Comparison of ENCODE assay signal across 29 cellular contexts in the genomic region with DNA sequence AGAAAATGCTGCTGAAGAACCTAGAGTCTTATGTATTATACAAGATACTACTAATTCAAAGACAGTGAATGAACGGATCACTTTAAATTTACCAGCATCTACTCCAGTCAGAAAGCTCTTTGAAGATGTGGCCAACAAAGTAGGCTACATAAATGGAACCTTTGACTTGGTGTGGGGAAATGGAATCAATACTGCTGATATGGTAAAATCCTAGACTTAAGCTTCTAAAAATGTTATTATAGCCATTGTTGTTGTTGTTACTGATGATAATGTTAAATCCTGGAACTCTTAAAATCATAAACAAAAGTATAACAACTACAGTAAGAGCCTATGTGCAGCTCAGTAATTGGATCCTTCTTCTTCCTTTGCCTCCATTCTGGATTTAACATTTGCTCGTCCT.
"Had no signal": no experiment of that assay in that cellular context is flagged by ENCODE, and none has a peak within 500 bp of the region (broad histone marks: within the 10 kb centered on the region; RNA-seq: fewer than 3 reads in every experiment).

No MANE protein-coding gene starts in this region.

- H3K4me2 ChIP-seq: hepatocyte had no signal

- H3K9me3 Mint-ChIP-seq: naive thymus-derived CD4-positive, alpha-beta T cell; stimulated activated effector memory CD8-positive, alpha-beta T cell treated with anti-CD3 and anti-CD28 coated beads, Interleukin-12 subunit alpha, Interleukin-12 subunit beta, amount 100 ng/mL, for 72 hours; stimulated activated naive CD8-positive, alpha-beta T cell treated with anti-CD3 and anti-CD28 coated beads, Interleukin-15, Interleukin-2, amounts not matched to agents 100 ng/mL and 50 ng/mL, for 24 hours had no signal

- H3K9me3 ChIP-seq: heart right ventricle, left lung, mucosa of descending colon, pancreas, prostate gland, sigmoid colon, spleen, suprapubic skin, thoracic aorta, tibial artery, upper lobe of right lung had no signal

- H3K4me3 ChIP-seq: heart right ventricle, hepatocyte, left lung, mucosa of descending colon, pancreas, prostate gland, sigmoid colon, spleen, suprapubic skin, thoracic aorta, tibial artery, upper lobe of right lung had no signal

- FAIRE-seq: keratinocyte, pancreas, small intestine, urothelium cell line had no signal

- DNase-seq: heart right ventricle; kidney glomerular epithelial cell; left cardiac atrium; left lung; midbrain; mucosa of descending colon; naive thymus-derived CD4-positive, alpha-beta T cell; pancreas; posterior cingulate gyrus; retina; right cardiac atrium; sigmoid colon; small intestine; spleen; stimulated activated CD4-positive, alpha-beta T cell treated with anti-CD3 and anti-CD28 coated beads, Interleukin-4, amount 100 ng/mL, for 24 hours; stimulated activated naive CD4-positive, alpha-beta T cell; tibial artery; trophoblast cell; upper lobe of right lung had no signal

- H3K4me3 Mint-ChIP-seq: memory B cell; natural killer cell treated with Interleukin-12 subunit alpha and Interleukin-12 subunit beta and Interleukin-15 and Interleukin-18, amount 100 ng/mL, for 72 hours; stimulated activated effector memory CD8-positive, alpha-beta T cell treated with anti-CD3 and anti-CD28 coated beads, Interleukin-12 subunit alpha, Interleukin-12 subunit beta, amount 100 ng/mL, for 72 hours; stimulated activated naive CD8-positive, alpha-beta T cell treated with anti-CD3 and anti-CD28 coated beads, Interleukin-15, Interleukin-2, amounts not matched to agents 100 ng/mL and 50 ng/mL, for 24 hours had no signal

- H3K27ac ChIP-seq: heart right ventricle, hepatocyte, left lung, pancreas, prostate gland, sigmoid colon, spleen, suprapubic skin, thoracic aorta, tibial artery, upper lobe of right lung had no signal

- H3K27ac Mint-ChIP-seq: natural killer cell treated with Interleukin-12 subunit alpha and Interleukin-12 subunit beta and Interleukin-15 and Interleukin-18, amount 100 ng/mL, for 72 hours; stimulated activated effector memory CD8-positive, alpha-beta T cell treated with anti-CD3 and anti-CD28 coated beads, Interleukin-12 subunit alpha, Interleukin-12 subunit beta, amount 100 ng/mL, for 72 hours; stimulated activated naive CD8-positive, alpha-beta T cell treated with anti-CD3 and anti-CD28 coated beads, Interleukin-15, Interleukin-2, amounts not matched to agents 100 ng/mL and 50 ng/mL, for 24 hours had no signal

- H3K27me3 ChIP-seq: heart right ventricle, hepatocyte, left lung, pancreas, sigmoid colon, spleen, suprapubic skin, tibial artery, upper lobe of right lung had no signal

- H3K27me3 Mint-ChIP-seq: memory B cell; naive thymus-derived CD4-positive, alpha-beta T cell; natural killer cell treated with Interleukin-12 subunit alpha and Interleukin-12 subunit beta and Interleukin-15 and Interleukin-18, amount 100 ng/mL, for 72 hours; stimulated activated naive CD8-positive, alpha-beta T cell treated with anti-CD3 and anti-CD28 coated beads, Interleukin-15, Interleukin-2, amounts not matched to agents 100 ng/mL and 50 ng/mL, for 24 hours had no signal

- ATAC-seq: heart right ventricle; left cardiac atrium; left lung; mucosa of descending colon; naive thymus-derived CD4-positive, alpha-beta T cell; natural killer cell treated with Interleukin-12 subunit alpha and Interleukin-12 subunit beta and Interleukin-15 and Interleukin-18, amount 100 ng/mL, for 72 hours; pancreas; right cardiac atrium; stimulated activated effector memory CD8-positive, alpha-beta T cell treated with anti-CD3 and anti-CD28 coated beads, Interleukin-12 subunit alpha, Interleukin-12 subunit beta, amount 100 ng/mL, for 72 hours; upper lobe of right lung had no signal
